Comparison of ENCODE assay signal across 8 cellular contexts in genomic region chr6:32152414-32153251, GRCh38. TPM values are rescaled to one million over a fixed set of nuclear protein-coding genes. Genes with fewer than 3 reads are reported as not detected.
DNase-seq lines count a peak whose midpoint lies in the region; TF ChIP-seq lines count a peak whose summit lies in the region.

No MANE protein-coding gene starts in this region.

- H3K9me2 ChIP-seq in Karpas-422 (replicated peaks; ENCODE audit: insufficient read depth, low read length): no peaks in the 10 kb centered on the region

- H3K27me3 ChIP-seq in Karpas-422 (ENCODE audit: low read length): no peaks in the 10 kb centered on the region

- peaks cover 3% of the 10 kb centered on the region; the same call in 1 of the 2 replicates for H3K36me3 ChIP-seq in Karpas-422 (ENCODE audit: insufficient read depth, low read length)
- no peaks in the 10 kb centered on the region for H3K36me3 ChIP-seq in urinary bladder (ENCODE audit: insufficient read depth)

- H3K9ac ChIP-seq in Karpas-422 (ENCODE audit: low read length): peak overlapping the region; percentile 80

- peak overlapping the region; percentile 80 for H3K4me2 ChIP-seq in Karpas-422 (ENCODE audit: low read depth, low read length, poor library complexity, severe bottlenecking)

- H3K4me3 ChIP-seq in AG04449 (ENCODE audit: low read depth, low read length) (peak overlapping the region; percentile 90), Karpas-422 (ENCODE audit: low read length) (peak overlapping the region; percentile 74; the same call in 1 of the 2 replicates), coronary artery (peak overlapping the region; percentile 97), urinary bladder (ENCODE audit: low read depth, low read length) (peak overlapping the region; percentile 65)

- no peak for DNase-seq in AG04449 (ENCODE audit: low read depth, low spot score)
- no peak for DNase-seq in Karpas-422
- DNase-seq in coronary artery (ENCODE audit: low spot score): no peak
- peak; percentile 48 for DNase-seq in medulla oblongata (ENCODE audit: extremely low spot score)
- no peak for DNase-seq in GDM1 (lab: John Stamatoyannopoulos, UW)
- DNase-seq in cortex of kidney (lab: John Stamatoyannopoulos, UW): no peak
- DNase-seq in NCI-H524 treated with DMSO at 0.1 percent for 48 hours (lab: John Stamatoyannopoulos, UW): no peak

- no peak overlapping the region for H2AFZ ChIP-seq in Karpas-422 (ENCODE audit: low read length)

- CTCF ChIA-PET in AG04449 (lab: Yijun Ruan, JAX): interaction anchor here (0.7 to 2.9 kb wide), 8 partner anchors 9 to 43 kb away, joined by 3 to 27 read pairs (median 4); partner anchors contain the start of genes ATF6B and FKBPL

- H4K20me1 ChIP-seq in Karpas-422 (ENCODE audit: insufficient read depth, low read depth, low read length): no peaks in the 10 kb centered on the region

- H3K9me3 ChIP-seq in Karpas-422 (ENCODE audit: low read length): no peaks in the 10 kb centered on the region

- WGBS in urinary bladder: 28% methylated on average over 24 of the region's 24 CpGs

- TF ChIP-seq CTCF in AG04449 (IDR thresholded peaks at IDR 0.05; ENCODE audit: insufficient read depth, low read length, missing control alignments): no peak
- TF ChIP-seq CTCF in coronary artery (IDR thresholded peaks at IDR 0.05): no peak

- POLR2A ChIA-PET in AG04449 (lab: Yijun Ruan, JAX): interaction anchor here (0.6 kb wide), 1 partner anchor 11 kb away, joined by 3 read pairs; no protein-coding TSS in a partner anchor

- H3K4me1 ChIP-seq in Karpas-422 (ENCODE audit: low read length) (peaks cover 22% of the 10 kb centered on the region), urinary bladder (ENCODE audit: insufficient read depth) (no peaks in the 10 kb centered on the region)

- H3K27ac ChIP-seq in Karpas-422 (ENCODE audit: low read length) (no peak overlapping the region), coronary artery (peak overlapping the region; percentile 88 to 93), urinary bladder (ENCODE audit: low read depth) (peak overlapping the region; percentile 76)

- H3K79me2 ChIP-seq in Karpas-422 (ENCODE audit: low read length): peaks cover 10% of the 10 kb centered on the region; the same call in 1 of the 2 replicates

RNA-seq across cellular contexts. Expression of gene PRRT1, which starts 0.9 kb away (rescaled TPM):
- total RNA-seq in Karpas-422 (2014; rRNA removed; shearing (Covaris generic); ENCODE audit: low replicate concordance): 0.29 and 0.75 TPM in 2 replicates
- total RNA-seq in urinary bladder: 0.42 TPM
- 10.8 TPM for polyA plus RNA-seq in urinary bladder

RNA-seq across cellular contexts. Expression of gene PPT2, which starts 1.3 kb away (rescaled TPM):
- 14.4 and 27.9 TPM in 2 replicates for total RNA-seq in Karpas-422 (2014; rRNA removed; shearing (Covaris generic); ENCODE audit: low replicate concordance)
- 29.6 TPM for total RNA-seq in urinary bladder
- polyA plus RNA-seq in urinary bladder: 20.0 TPM

RNA-seq across cellular contexts. Expression of gene EGFL8, which starts 11.8 kb away (rescaled TPM):
- 3.7 and 4.9 TPM in 2 replicates for total RNA-seq in Karpas-422 (2014; rRNA removed; shearing (Covaris generic); ENCODE audit: low replicate concordance)
- 17.6 TPM for total RNA-seq in urinary bladder
- 22.8 TPM for polyA plus RNA-seq in urinary bladder

RNA-seq across cellular contexts. Expression of gene FKBPL, which starts 22.5 kb away (rescaled TPM):
- 7.0 and 12.4 TPM in 2 replicates for total RNA-seq in Karpas-422 (2014; rRNA removed; shearing (Covaris generic); ENCODE audit: low replicate concordance)
- 3.0 TPM for total RNA-seq in urinary bladder
- 5.6 TPM for polyA plus RNA-seq in urinary bladder

RNA-seq across cellular contexts. Expression of gene AGPAT1, which starts 23.3 kb away (rescaled TPM):
- total RNA-seq in Karpas-422 (2014; rRNA removed; shearing (Covaris generic); ENCODE audit: low replicate concordance): 54.8 and 74.5 TPM in 2 replicates
- total RNA-seq in urinary bladder: 13.8 TPM
- polyA plus RNA-seq in urinary bladder: 93.7 TPM
